ENCODE assay signal across 6 cellular contexts in the genomic region with DNA sequence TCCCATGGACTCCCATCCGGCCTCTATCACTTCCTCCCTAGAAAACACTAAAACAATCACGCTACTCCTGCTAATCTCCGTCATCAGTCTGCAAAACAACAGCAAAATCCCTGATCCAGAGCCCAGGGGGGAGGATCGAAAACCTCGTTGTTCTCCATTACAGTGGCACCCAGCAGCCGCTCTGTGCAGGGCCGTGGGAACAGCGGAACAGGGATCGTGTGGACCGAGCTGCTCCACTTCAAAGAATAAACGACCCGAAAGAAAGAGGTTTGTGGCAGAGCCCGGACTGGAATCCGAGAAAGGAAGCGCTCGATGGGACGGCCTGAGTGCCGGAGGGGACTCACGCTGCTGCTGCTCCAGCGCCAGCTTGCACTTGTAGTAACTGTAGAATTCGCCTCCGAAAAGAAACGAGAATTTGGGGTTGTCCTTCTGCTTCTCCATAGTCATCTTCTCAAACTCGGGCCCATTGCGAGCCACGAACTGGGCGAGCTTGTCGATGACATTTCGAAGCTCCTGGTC.
DNase-seq lines count a peak whose midpoint lies in the region; ATAC-seq and TF ChIP-seq lines count a peak whose summit lies in the region.

No MANE protein-coding gene starts in this region.

- H3K4me3 ChIP-seq in iPS-18c (ENCODE audit: insufficient read depth, low read depth, low read length): peak overlapping the region; percentile 76

- peaks cover 4% of the 10 kb centered on the region for H3K9me3 ChIP-seq in iPS-18c (ENCODE audit: control insufficient read depth, insufficient read depth, low read length)

- peak; percentile 3 for DNase-seq in DMS79 treated with DMSO at 0.1 percent for 48 hours (lab: John Stamatoyannopoulos, UW)
- no peak for DNase-seq in DMS79 (lab: John Stamatoyannopoulos, UW)
- DNase-seq in NCI-H2107 (lab: John Stamatoyannopoulos, UW): no peak
- no peak for DNase-seq in Ammon's horn (ENCODE audit: low spot score)

- peak; percentile 10 for ATAC-seq in SK-N-SH treated with all-trans-retinoic acid at 6 μM for 48 hours

TF ChIP-seq in SK-N-SH treated with all-trans-retinoic acid at 6 μM for 48 hours, 23 proteins besides CTCF, POLR2A, EP300 and RAD21:
- TF ChIP-seq GLIS3 (CRISPR knock-in tag; IDR thresholded peaks at IDR 0.05) (no peak), ZC3H10 (CRISPR knock-in tag; IDR thresholded peaks at IDR 0.05) (no peak), PPARA (CRISPR knock-in tag; IDR thresholded peaks at IDR 0.05; ENCODE audit: borderline replicate concordance) (no peak), TCF4 (CRISPR knock-in tag; IDR thresholded peaks at IDR 0.05; ENCODE audit: borderline replicate concordance) (no peak)
- TF ChIP-seq, protein P1, sequence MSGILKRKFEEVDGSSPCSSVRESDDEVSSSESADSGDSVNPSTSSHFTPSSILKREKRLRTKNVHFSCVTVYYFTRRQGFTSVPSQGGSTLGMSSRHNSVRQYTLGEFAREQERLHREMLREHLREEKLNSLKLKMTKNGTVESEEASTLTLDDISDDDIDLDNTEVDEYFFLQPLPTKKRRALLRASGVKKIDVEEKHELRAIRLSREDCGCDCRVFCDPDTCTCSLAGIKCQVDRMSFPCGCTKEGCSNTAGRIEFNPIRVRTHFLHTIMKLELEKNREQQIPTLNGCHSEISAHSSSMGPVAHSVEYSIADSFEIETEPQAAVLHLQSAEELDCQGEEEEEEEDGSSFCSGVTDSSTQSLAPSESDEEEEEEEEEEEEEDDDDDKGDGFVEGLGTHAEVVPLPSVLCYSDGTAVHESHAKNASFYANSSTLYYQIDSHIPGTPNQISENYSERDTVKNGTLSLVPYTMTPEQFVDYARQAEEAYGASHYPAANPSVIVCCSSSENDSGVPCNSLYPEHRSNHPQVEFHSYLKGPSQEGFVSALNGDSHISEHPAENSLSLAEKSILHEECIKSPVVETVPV (CRISPR knock-in tag; IDR thresholded peaks at IDR 0.05): no peak
- TF ChIP-seq, protein P2, sequence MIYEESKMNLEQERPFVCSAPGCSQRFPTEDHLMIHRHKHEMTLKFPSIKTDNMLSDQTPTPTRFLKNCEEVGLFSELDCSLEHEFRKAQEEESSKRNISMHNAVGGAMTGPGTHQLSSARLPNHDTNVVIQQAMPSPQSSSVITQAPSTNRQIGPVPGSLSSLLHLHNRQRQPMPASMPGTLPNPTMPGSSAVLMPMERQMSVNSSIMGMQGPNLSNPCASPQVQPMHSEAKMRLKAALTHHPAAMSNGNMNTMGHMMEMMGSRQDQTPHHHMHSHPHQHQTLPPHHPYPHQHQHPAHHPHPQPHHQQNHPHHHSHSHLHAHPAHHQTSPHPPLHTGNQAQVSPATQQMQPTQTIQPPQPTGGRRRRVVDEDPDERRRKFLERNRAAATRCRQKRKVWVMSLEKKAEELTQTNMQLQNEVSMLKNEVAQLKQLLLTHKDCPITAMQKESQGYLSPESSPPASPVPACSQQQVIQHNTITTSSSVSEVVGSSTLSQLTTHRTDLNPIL (CRISPR knock-in tag; IDR thresholded peaks at IDR 0.05; ENCODE audit: low read depth): no peak
